Comparison of ENCODE assay signal across 25 cellular contexts in the genomic region with DNA sequence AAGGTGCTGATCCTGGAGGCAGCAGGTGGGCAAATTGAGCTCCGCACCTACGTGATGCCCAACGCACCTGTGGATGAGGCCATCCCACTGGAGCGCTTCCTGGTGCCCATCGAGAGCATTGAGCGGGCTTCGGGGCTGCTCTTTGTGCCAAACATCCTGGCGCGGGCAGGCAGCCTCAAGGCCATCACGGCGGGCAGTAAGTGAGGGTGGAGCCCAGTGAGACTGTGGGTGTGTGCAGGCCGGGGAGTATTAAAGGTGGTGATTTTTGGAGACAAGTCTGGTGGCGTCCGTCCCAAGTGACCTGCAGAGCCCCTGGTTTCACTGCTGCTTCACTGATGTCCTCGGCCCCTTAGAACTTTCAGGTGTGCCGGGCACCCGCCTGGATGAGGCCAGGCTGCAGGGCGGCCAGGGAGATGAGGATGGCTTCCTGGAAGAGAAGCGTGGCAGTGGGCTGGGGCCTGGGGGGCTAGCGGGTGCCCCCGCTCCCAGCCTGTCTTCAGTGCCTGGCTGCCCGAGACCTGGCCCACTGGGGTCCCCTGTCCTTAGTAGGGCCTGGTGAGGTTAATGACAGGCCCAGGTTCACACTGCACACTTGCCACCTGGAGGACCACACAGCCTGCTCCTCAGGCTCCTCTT.
"Had no signal": no experiment of that assay in that cellular context is flagged by ENCODE, and none has a peak within 500 bp of the region (broad histone marks: within the 10 kb centered on the region; RNA-seq: fewer than 3 reads in every experiment).

No MANE protein-coding gene starts in this region.

- H3K36me3 Mint-ChIP-seq: naive B cell, type B pancreatic cell had no signal

- H3K4me2 ChIP-seq: neural progenitor cell had no signal

- H3K27ac Mint-ChIP-seq: immature natural killer cell, mesothelial cell of epicardium, naive B cell, neural progenitor cell, type B pancreatic cell had no signal

- H3K36me3 ChIP-seq: neural progenitor cell, uterus had no signal

- H3K4me1 ChIP-seq: colonic mucosa had no signal

- FAIRE-seq: endometrium had no signal

- H2AFZ ChIP-seq: neural progenitor cell had no signal

- H3K27me3 ChIP-seq: colonic mucosa, heart left ventricle, uterus had no signal

- H3K27ac ChIP-seq: colonic mucosa, heart left ventricle, neural progenitor cell, uterus had no signal

- H3K4me3 Mint-ChIP-seq: immature natural killer cell; mesothelial cell of epicardium; naive B cell; neural progenitor cell; stimulated activated naive CD8-positive, alpha-beta T cell treated with anti-CD3 and anti-CD28 coated beads, Interleukin-15, amount 100 ng/mL, for 72 hours; type B pancreatic cell had no signal

- ATAC-seq: activated naive CD4-positive, alpha-beta T cell treated with anti-CD3 and anti-CD28 coated beads, Interleukin-2, amount 50 U/mL, for 72 hours; esophagus mucosa; heart left ventricle; right cardiac atrium; stimulated activated naive CD8-positive, alpha-beta T cell treated with anti-CD3 and anti-CD28 coated beads, Interleukin-15, amount 100 ng/mL, for 72 hours had no signal

- H3K4me3 ChIP-seq: colonic mucosa, heart left ventricle, neural progenitor cell, uterus had no signal

- H3K9me3 ChIP-seq: colonic mucosa, heart left ventricle, uterus had no signal

- H3K9me3 Mint-ChIP-seq: activated naive CD4-positive, alpha-beta T cell treated with anti-CD3 and anti-CD28 coated beads, Interleukin-2, amount 50 U/mL, for 72 hours; immature natural killer cell; mesothelial cell of epicardium; naive B cell; neural progenitor cell; stimulated activated naive CD8-positive, alpha-beta T cell treated with anti-CD3 and anti-CD28 coated beads, Interleukin-15, amount 100 ng/mL, for 72 hours; type B pancreatic cell had no signal

- DNase-seq: activated CD4-positive, alpha-beta T cell treated with anti-CD3 and anti-CD28 coated beads, Interleukin-2, amount 50 U/mL, for 4 hours; activated CD4-positive, CD25-positive, alpha-beta regulatory T cell treated with anti-CD3 and anti-CD28 coated beads, Interleukin-2, amount 50 U/mL, for 72 hours; activated CD8-positive, alpha-beta memory T cell treated with anti-CD3 and anti-CD28 coated beads, Interleukin-2, amount 50 U/mL, for 48 hours; activated naive CD4-positive, alpha-beta T cell; activated T-cell treated with anti-CD3 and anti-CD28 coated beads, Interleukin-2, amount 50 U/mL, for 48 hours; anterior cingulate cortex; colonic mucosa; effector CD8-positive, alpha-beta T cell; foreskin fibroblast; heart left ventricle; hypothalamus; immature natural killer cell; naive B cell; right cardiac atrium; stimulated activated CD4-positive, alpha-beta T cell treated with anti-CD3 and anti-CD28 coated beads, Interleukin-4, amount 100 ng/mL, for 1 hour; stimulated activated naive CD8-positive, alpha-beta T cell treated with anti-CD3 and anti-CD28 coated beads, Interleukin-15, amount 100 ng/mL, for 72 hours; substantia nigra; T-helper 2 cell; uterus had no signal

- H3K9ac ChIP-seq: neural progenitor cell had no signal

- H3K27me3 Mint-ChIP-seq: naive B cell; stimulated activated naive CD8-positive, alpha-beta T cell treated with anti-CD3 and anti-CD28 coated beads, Interleukin-15, amount 100 ng/mL, for 72 hours; type B pancreatic cell had no signal
